Comparison of ENCODE assay signal across 9 cellular contexts in genomic region chr11:67572747-67573419, GRCh38. TPM values are rescaled to one million over a fixed set of nuclear protein-coding genes. Genes with fewer than 3 reads are reported as not detected.
DNase-seq lines count a peak whose midpoint lies in the region; ATAC-seq and TF ChIP-seq lines count a peak whose summit lies in the region.
"Had no signal": no experiment of that assay in that cellular context is flagged by ENCODE, and none has a peak within 500 bp of the region (broad histone marks: within the 10 kb centered on the region; RNA-seq: fewer than 3 reads in every experiment).

No MANE protein-coding gene starts in this region.

- no peaks in the 10 kb centered on the region for H4K20me1 ChIP-seq in smooth muscle cell (ENCODE audit: low read depth)

- H2AFZ ChIP-seq in smooth muscle cell (ENCODE audit: low read depth) = no peak overlapping the region

- TF ChIP-seq CTCF in GM12875 (IDR thresholded peaks at IDR 0.05; ENCODE audit: borderline replicate concordance, insufficient read depth, low read depth, low read length) = peak; percentile 76
- TF ChIP-seq CTCF in right atrium auricular region (IDR thresholded peaks at IDR 0.05) = peak; percentile 54 to 78
- TF ChIP-seq CTCF in smooth muscle cell (IDR thresholded peaks at IDR 0.05; ENCODE audit: borderline replicate concordance, insufficient read depth, poor library complexity, severe bottlenecking) = peak; percentile 61

- H3K27me3 Mint-ChIP-seq in activated CD8-positive, alpha-beta T cell treated with anti-CD3 and anti-CD28 coated beads, Interleukin-2, amount 10 ng/mL, durations not matched to agents 7 days and 5 days (ENCODE audit: low read depth) = peaks cover 14% of the 10 kb centered on the region

- H3K9me3 ChIP-seq in right atrium auricular region (no peaks in the 10 kb centered on the region), smooth muscle cell (replicated peaks; ENCODE audit: low read depth) (no peaks in the 10 kb centered on the region)

- H3K36me3 Mint-ChIP-seq in activated CD8-positive, alpha-beta T cell treated with anti-CD3 and anti-CD28 coated beads, Interleukin-2, amount 10 ng/mL, durations not matched to agents 7 days and 5 days (ENCODE audit: low read depth) = no peaks in the 10 kb centered on the region

- ATAC-seq in activated CD8-positive, alpha-beta T cell treated with anti-CD3 and anti-CD28 coated beads, Interleukin-2, amount 10 ng/mL, durations not matched to agents 7 days and 5 days = no peak
- ATAC-seq in GM21786 (IDR thresholded peaks at IDR 0.05; ENCODE audit: unreplicated experiment) = no peak
- no peak for ATAC-seq in HG03280 (IDR thresholded peaks at IDR 0.05; ENCODE audit: unreplicated experiment)

- POLR2A ChIA-PET in activated CD8-positive, alpha-beta T cell treated with anti-CD3 and anti-CD28 coated beads, Interleukin-2, amount 10 ng/mL, durations not matched to agents 7 days and 5 days (lab: Charles Lee) = no interaction called here

- no peaks in the 10 kb centered on the region for H3K79me2 ChIP-seq in smooth muscle cell (ENCODE audit: low read depth)

- no peaks in the 10 kb centered on the region for H3K9me3 Mint-ChIP-seq in activated CD8-positive, alpha-beta T cell treated with anti-CD3 and anti-CD28 coated beads, Interleukin-2, amount 10 ng/mL, durations not matched to agents 7 days and 5 days (ENCODE audit: insufficient read depth)

- DNase-seq in AG20443 (ENCODE audit: low spot score) (peak; percentile 31), NCI-H345 (lab: John Stamatoyannopoulos, UW) (peak; percentile 75), right atrium auricular region (ENCODE audit: low spot score) (no peak), smooth muscle cell (lab: John Stamatoyannopoulos, UW; ENCODE audit: unreplicated experiment) (no peak)
- DNase-seq in activated CD8-positive, alpha-beta T cell treated with anti-CD3 and anti-CD28 coated beads, Interleukin-2, amount 10 ng/mL, durations not matched to agents 7 days and 5 days = peak; percentile 51

- H3K27ac ChIP-seq in right atrium auricular region (no peak overlapping the region), smooth muscle cell (ENCODE audit: low read depth) (no peak overlapping the region)

- H3K4me3 Mint-ChIP-seq in activated CD8-positive, alpha-beta T cell treated with anti-CD3 and anti-CD28 coated beads, Interleukin-2, amount 10 ng/mL, durations not matched to agents 7 days and 5 days = no peak overlapping the region

- CTCF ChIA-PET in activated CD8-positive, alpha-beta T cell treated with anti-CD3 and anti-CD28 coated beads, Interleukin-2, amount 10 ng/mL, durations not matched to agents 7 days and 5 days (lab: Charles Lee) = interaction anchor here (0.7 to 1.6 kb wide), 3 partner anchors 9 to 41 kb away, joined by 3 to 11 read pairs (median 4); no protein-coding TSS in a partner anchor

- H3F3A ChIP-seq in smooth muscle cell (ENCODE audit: low read depth) = no peaks in the 10 kb centered on the region

- no peaks in the 10 kb centered on the region for H3K36me3 ChIP-seq in right atrium auricular region
- H3K36me3 ChIP-seq in smooth muscle cell (ENCODE audit: low read depth) = no peaks in the 10 kb centered on the region

- no peak overlapping the region for H3K4me2 ChIP-seq in smooth muscle cell

- 67% methylated on average over 21 of the region's 21 CpGs for WGBS in smooth muscle cell (ENCODE audit: low lambda C conversion rate)

- H3K4me3 ChIP-seq in GM12875 (ENCODE audit: low read depth, low read length) = no peak overlapping the region
- no peak overlapping the region for H3K4me3 ChIP-seq in right atrium auricular region
- no peak overlapping the region for H3K4me3 ChIP-seq in smooth muscle cell

- no peaks in the 10 kb centered on the region for H3K4me1 Mint-ChIP-seq in activated CD8-positive, alpha-beta T cell treated with anti-CD3 and anti-CD28 coated beads, Interleukin-2, amount 10 ng/mL, durations not matched to agents 7 days and 5 days (ENCODE audit: low read depth)

- H3K4me1 ChIP-seq in right atrium auricular region (no peaks in the 10 kb centered on the region), smooth muscle cell (ENCODE audit: low read depth) (no peaks in the 10 kb centered on the region)

- no peak overlapping the region for H3K9ac ChIP-seq in smooth muscle cell (ENCODE audit: low read depth)

- no peak overlapping the region for H3K27ac Mint-ChIP-seq in activated CD8-positive, alpha-beta T cell treated with anti-CD3 and anti-CD28 coated beads, Interleukin-2, amount 10 ng/mL, durations not matched to agents 7 days and 5 days

- H3K27me3 ChIP-seq in right atrium auricular region (no peaks in the 10 kb centered on the region), smooth muscle cell (ENCODE audit: low read depth) (no peaks in the 10 kb centered on the region)

RNA-seq across cellular contexts. Expression of gene GSTP1, which starts 10.7 kb away (rescaled TPM):
- total RNA-seq in activated CD8-positive, alpha-beta T cell treated with anti-CD3 and anti-CD28 coated beads, Interleukin-2, amount 10 ng/mL, durations not matched to agents 7 days and 5 days = 100 to 1,000 TPM; 330 to 337 TPM
- total RNA-seq in right atrium auricular region = 100 to 1,000 TPM; 249 to 944 TPM
- total RNA-seq in smooth muscle cell = 739 and 874 TPM in 2 replicates
- polyA plus RNA-seq in smooth muscle cell = 1,489 and 1,525 TPM in 2 replicates

RNA-seq across cellular contexts. Expression of gene NDUFV1, which starts 33.9 kb away (rescaled TPM):
- total RNA-seq in activated CD8-positive, alpha-beta T cell treated with anti-CD3 and anti-CD28 coated beads, Interleukin-2, amount 10 ng/mL, durations not matched to agents 7 days and 5 days = 100 to 1,000 TPM; 250 to 258 TPM
- 100 to 1,000 TPM; 424 to 522 TPM for total RNA-seq in right atrium auricular region
- 110 and 111 TPM in 2 replicates for total RNA-seq in smooth muscle cell
- polyA plus RNA-seq in smooth muscle cell = 201 and 207 TPM in 2 replicates

RNA-seq across cellular contexts. Expression of gene CABP2, which starts 49.6 kb away (rescaled TPM):
- not detected for total RNA-seq in activated CD8-positive, alpha-beta T cell treated with anti-CD3 and anti-CD28 coated beads, Interleukin-2, amount 10 ng/mL, durations not matched to agents 7 days and 5 days
- not detected for total RNA-seq in right atrium auricular region
- not detected in 2 replicates for total RNA-seq in smooth muscle cell
- polyA plus RNA-seq in smooth muscle cell = not detected in 2 replicates
- polyA plus RNA-seq: esophagus had no signal

RNA-seq across cellular contexts. Expression of gene NUDT8, which starts 56.9 kb away (rescaled TPM):
- total RNA-seq in activated CD8-positive, alpha-beta T cell treated with anti-CD3 and anti-CD28 coated beads, Interleukin-2, amount 10 ng/mL, durations not matched to agents 7 days and 5 days = 10 to 100 TPM; 18.6 to 20.1 TPM
- total RNA-seq in right atrium auricular region (10 to 100 TPM; 29.8 to 78.6 TPM), smooth muscle cell (0.67 and 9.2 TPM in 2 replicates)
- 15.6 and 17.6 TPM in 2 replicates for polyA plus RNA-seq in smooth muscle cell

Comparison
In these comparisons a context has a peak if more than half of its experiments do, and no peak if none do; other contexts are left out.
1. DNase-seq: peak in AG20443 (single experiment), NCI-H345 (single experiment) and activated CD8-positive, alpha-beta T cell treated with anti-CD3 and anti-CD28 coated beads, Interleukin-2, amount 10 ng/mL, durations not matched to agents 7 days and 5 days (single experiment); none in right atrium auricular region (single experiment) and smooth muscle cell (single experiment).
2. Peak in every context shown above with its lines, with median percentiles within 50 percentile points of each other: CTCF ChIP-seq.